ENCODE assay signal across 9 cellular contexts in genomic region chr20:62362991-62363919, GRCh38. TPM values are rescaled to one million over a fixed set of nuclear protein-coding genes. Genes with fewer than 3 reads are reported as not detected.
DNase-seq lines count a peak whose midpoint lies in the region; ATAC-seq and TF ChIP-seq lines count a peak whose summit lies in the region.
"Had no signal": no experiment of that assay in that cellular context is flagged by ENCODE, and none has a peak within 500 bp of the region (broad histone marks: within the 10 kb centered on the region; RNA-seq: fewer than 3 reads in every experiment).

No MANE protein-coding gene starts in this region.

- no peaks in the 10 kb centered on the region for H3K4me1 Mint-ChIP-seq in type B pancreatic cell (ENCODE audit: unreplicated experiment)

- no peak for ATAC-seq in HG03439 (IDR thresholded peaks at IDR 0.05; ENCODE audit: unreplicated experiment)

- no peak for TF ChIP-seq CTCF in type B pancreatic cell (conservative IDR thresholded peaks at IDR 0.05)

- H3K9me3 Mint-ChIP-seq in type B pancreatic cell = no peaks in the 10 kb centered on the region

- peak; percentile 72 for DNase-seq in NCI-H1694 (lab: John Stamatoyannopoulos, UW)
- peak; percentile 61 for DNase-seq in cerebellum (ENCODE audit: low spot score)
- DNase-seq in left kidney (ENCODE audit: low read depth, low spot score) = peak; percentile 91
- no peak for DNase-seq in type B pancreatic cell (ENCODE audit: extremely low spot score, unreplicated experiment)
- no peak for DNase-seq in NCI-H748 (lab: John Stamatoyannopoulos, UW; ENCODE audit: unreplicated experiment)
- DNase-seq in HuH-7 (ENCODE audit: low spot score) = no peak
- DNase-seq in dedifferentiated amniotic fluid mesenchymal stem cell (ENCODE audit: extremely low spot score) = no peak
- DNase-seq: RPMI8226 had no signal

- H3K4me3 Mint-ChIP-seq in type B pancreatic cell = peak overlapping the region; percentile 70

- no peaks in the 10 kb centered on the region for H3K27me3 Mint-ChIP-seq in type B pancreatic cell

- no peaks in the 10 kb centered on the region for H3K36me3 Mint-ChIP-seq in type B pancreatic cell

- H3K27ac Mint-ChIP-seq in type B pancreatic cell = peak overlapping the region; percentile 90

RNA-seq across cellular contexts. Expression of gene LAMA5, which starts 3.9 kb away (rescaled TPM):
- total RNA-seq in cerebellum (24.6 TPM), type B pancreatic cell (ENCODE audit: low replicate concordance) (246 and 611 TPM in 2 replicates)

RNA-seq across cellular contexts. Expression of gene RPS21, which starts 23.6 kb away (rescaled TPM):
- total RNA-seq in cerebellum = 422 TPM
- 1,432 and 1,737 TPM in 2 replicates for total RNA-seq in type B pancreatic cell (ENCODE audit: low replicate concordance)

RNA-seq across cellular contexts. Expression of gene CABLES2, which starts 43.8 kb away (rescaled TPM):
- total RNA-seq in cerebellum = 5.4 TPM
- 11.7 and 18.4 TPM in 2 replicates for total RNA-seq in type B pancreatic cell (ENCODE audit: low replicate concordance)

Comparison
In these comparisons a context has a peak if more than half of its experiments do, and no peak if none do; other contexts are left out.
1. DNase-seq: peak in NCI-H1694 (single experiment), cerebellum (single experiment) and left kidney (single experiment); none in type B pancreatic cell (single experiment), NCI-H748 (single experiment), HuH-7 (single experiment) and dedifferentiated amniotic fluid mesenchymal stem cell (single experiment).